In genomic region chr20:54470697-54471096, GRCh38 we compare ENCODE assay signal across 25 cellular contexts. TPM values are rescaled to one million over a fixed set of nuclear protein-coding genes. Genes with fewer than 3 reads are reported as not detected.
"Had no signal": no experiment of that assay in that cellular context is flagged by ENCODE, and none has a peak within 500 bp of the region (broad histone marks: within the 10 kb centered on the region; RNA-seq: fewer than 3 reads in every experiment).

No MANE protein-coding gene starts in this region.

- H3K36me3 ChIP-seq: colonic mucosa, esophagus squamous epithelium, gastrocnemius medialis, gastroesophageal sphincter, heart left ventricle, heart right ventricle had no signal

- H3K9me3 ChIP-seq: colonic mucosa, esophagus squamous epithelium, gastrocnemius medialis, gastroesophageal sphincter, heart left ventricle, heart right ventricle had no signal

- H3K27ac ChIP-seq: colonic mucosa, coronary artery, dorsolateral prefrontal cortex, epithelial cell of prostate, esophagus squamous epithelium, foreskin keratinocyte, gastroesophageal sphincter had no signal

- H3K27me3 ChIP-seq: gastrocnemius medialis had no signal

- H3K4me3 Mint-ChIP-seq: dendritic cell treated with granulocyte-macrophage colony-stimulating factor and Interleukin-4, amounts not matched to agents 40 ng/mL and 50 ng/mL, for 4 days; effector memory CD8-positive, alpha-beta T cell; endodermal cell had no signal

- ATAC-seq: effector memory CD8-positive, alpha-beta T cell; esophagus mucosa; foreskin keratinocyte; gastroesophageal sphincter had no signal

- H3K4me3 ChIP-seq: colonic mucosa, coronary artery, dorsolateral prefrontal cortex, esophagus squamous epithelium, gastrocnemius medialis, gastroesophageal sphincter, heart left ventricle, heart right ventricle had no signal

- H3K9me3 Mint-ChIP-seq: dendritic cell treated with granulocyte-macrophage colony-stimulating factor and Interleukin-4, amounts not matched to agents 40 ng/mL and 50 ng/mL, for 4 days; endodermal cell had no signal

- DNase-seq: colonic mucosa; cortex of kidney; dermis blood vessel endothelial cell; dorsolateral prefrontal cortex; effector CD4-positive, alpha-beta T cell; effector CD8-positive, alpha-beta T cell; effector memory CD4-positive, alpha-beta T cell; effector memory CD8-positive, alpha-beta T cell; endodermal cell; erythroblast; esophagus squamous epithelium; foreskin fibroblast; foreskin keratinocyte; foreskin melanocyte; gastrocnemius medialis; glutamatergic neuron; head of caudate nucleus; heart left ventricle had no signal

- H3K27ac Mint-ChIP-seq: dendritic cell treated with granulocyte-macrophage colony-stimulating factor and Interleukin-4, amounts not matched to agents 40 ng/mL and 50 ng/mL, for 4 days; effector memory CD8-positive, alpha-beta T cell; endodermal cell had no signal

- H3K4me1 ChIP-seq: colonic mucosa, foreskin keratinocyte had no signal

RNA-seq across cellular contexts. Expression of gene DOK5, which starts 4.7 kb away (rescaled TPM):
- total RNA-seq: dermis microvascular lymphatic vessel endothelial cell, foreskin keratinocyte had no signal
- polyA plus RNA-seq: foreskin keratinocyte had no signal
